In genomic region chr15:87826119-87826730, GRCh38 we compare ENCODE assay signal across 19 cellular contexts.
DNase-seq lines count a peak whose midpoint lies in the region; ATAC-seq and TF ChIP-seq lines count a peak whose summit lies in the region.
"Had no signal": no experiment of that assay in that cellular context is flagged by ENCODE, and none has a peak within 500 bp of the region (broad histone marks: within the 10 kb centered on the region; RNA-seq: fewer than 3 reads in every experiment).

No MANE protein-coding gene starts in this region.

- TF ChIP-seq CTCF in WTC11 (IDR thresholded peaks at IDR 0.05) = no peak
- no peak for TF ChIP-seq CTCF in neural progenitor cell (IDR thresholded peaks at IDR 0.05)

- peaks cover 12% of the 10 kb centered on the region for H3F3A ChIP-seq in neural progenitor cell (ENCODE audit: low read depth)

- H3K79me2 ChIP-seq in neural progenitor cell (ENCODE audit: low read depth) = no peaks in the 10 kb centered on the region

- H3K4me1 Mint-ChIP-seq in WTC11 = peaks cover 12% of the 10 kb centered on the region
- H3K4me1 Mint-ChIP-seq in neural progenitor cell = peaks cover 11% of the 10 kb centered on the region

- H3K27ac Mint-ChIP-seq in WTC11 = no peak overlapping the region
- no peak overlapping the region for H3K27ac Mint-ChIP-seq in neural progenitor cell

- no peak overlapping the region for H3K9ac ChIP-seq in neural progenitor cell

- DNase-seq in H7 = peak; percentile 33
- peak; percentile 44 for DNase-seq in WTC11 (ENCODE audit: low spot score)
- peak; percentile 36 for DNase-seq in iPS DF 4.7 (ENCODE audit: extremely low read depth, low spot score)
- DNase-seq in neural progenitor cell (ENCODE audit: low spot score) = peak; percentile 67
- no peak for DNase-seq in epidermal melanocyte (ENCODE audit: insufficient read length, low spot score)
- DNase-seq: BE2C, DMS53, KBM-7, MM.1S, NCI-H1048, NCI-H2029 treated with DMSO at 0.1 percent for 48 hours, NCI-H526, SHP77 treated with DMSO at 0.1 percent for 48 hours had no signal

- POLR2A ChIA-PET in WTC11 (lab: Charles Lee) = no interaction called here

- CTCF ChIA-PET in WTC11 (lab: Charles Lee) = no interaction called here

- no peak overlapping the region for H3K4me3 Mint-ChIP-seq in WTC11
- no peak overlapping the region for H3K4me3 Mint-ChIP-seq in neural progenitor cell

- peaks cover 49% of the 10 kb centered on the region; the same call in 1 of the 2 replicates for H3K27me3 ChIP-seq in H7 (ENCODE audit: control insufficient read depth, insufficient read depth, low read length)
- no peaks in the 10 kb centered on the region for H3K27me3 ChIP-seq in neural progenitor cell
- H3K27me3 ChIP-seq: BE2C had no signal

- H3K9me3 ChIP-seq in neural progenitor cell (ENCODE audit: low read depth) = no peaks in the 10 kb centered on the region
- H3K9me3 ChIP-seq: BE2C had no signal

- peaks cover 13% of the 10 kb centered on the region for H3K4me1 ChIP-seq in neural progenitor cell
- H3K4me1 ChIP-seq: BE2C, HAP-1 had no signal

- H3K27me3 Mint-ChIP-seq in WTC11 (ENCODE audit: low read depth) (peaks cover 98% of the 10 kb centered on the region), neural progenitor cell (ENCODE audit: insufficient read depth, low read depth) (peaks cover 17% of the 10 kb centered on the region)

- no peaks in the 10 kb centered on the region for H3K36me3 ChIP-seq in H7 (replicated peaks; ENCODE audit: control insufficient read depth, insufficient read depth, low read length)
- H3K36me3 ChIP-seq in neural progenitor cell = no peaks in the 10 kb centered on the region
- H3K36me3 ChIP-seq: BE2C, HAP-1 had no signal

- peak; percentile 98 for ATAC-seq in WTC11
- ATAC-seq in GM18511 (IDR thresholded peaks at IDR 0.05; ENCODE audit: unreplicated experiment) = no peak
- no peak for ATAC-seq in GM21529 (IDR thresholded peaks at IDR 0.05; ENCODE audit: unreplicated experiment)
- ATAC-seq: PC-3 had no signal

- peak overlapping the region; percentile 24 for H3K4me2 ChIP-seq in neural progenitor cell

- no peaks in the 10 kb centered on the region for H4K20me1 ChIP-seq in neural progenitor cell (ENCODE audit: low read depth)

- no peak overlapping the region for H2AFZ ChIP-seq in neural progenitor cell (replicated peaks)

- H3K36me3 Mint-ChIP-seq in WTC11 (peaks cover 7% of the 10 kb centered on the region), neural progenitor cell (no peaks in the 10 kb centered on the region)

- H3K4me3 ChIP-seq in H7 (ENCODE audit: insufficient read depth, low read depth, low read length) (no peak overlapping the region), neural progenitor cell (no peak overlapping the region)
- H3K4me3 ChIP-seq: HAP-1, SK-N-MC had no signal

- H3K9me3 Mint-ChIP-seq in WTC11 = peaks cover 11% of the 10 kb centered on the region
- H3K9me3 Mint-ChIP-seq in neural progenitor cell = peaks cover 2% of the 10 kb centered on the region

- H3K27ac ChIP-seq in neural progenitor cell = no peak overlapping the region
- H3K27ac ChIP-seq: RWPE1, SK-N-MC had no signal

TF ChIP-seq in WTC11, 78 proteins besides CTCF, POLR2A, EP300 and RAD21:
- TF ChIP-seq NFE2L1 (CRISPR knock-in tag; IDR thresholded peaks at IDR 0.05) = no peak
- no peak for TF ChIP-seq GABPB1 (CRISPR knock-in tag; IDR thresholded peaks at IDR 0.05)
- TF ChIP-seq MXD4 (CRISPR knock-in tag; IDR thresholded peaks at IDR 0.05; ENCODE audit: borderline replicate concordance) = no peak
- no peak for TF ChIP-seq ZNF423 (CRISPR knock-in tag; IDR thresholded peaks at IDR 0.05)
- TF ChIP-seq EMX1 (CRISPR knock-in tag; IDR thresholded peaks at IDR 0.05) = no peak
- TF ChIP-seq ESRRA (CRISPR knock-in tag; IDR thresholded peaks at IDR 0.05; ENCODE audit: borderline replicate concordance) = no peak
